ENCODE assay signal across 13 cellular contexts in genomic region chr4:4477796-4478195, GRCh38.
"Had no signal": no experiment of that assay in that cellular context is flagged by ENCODE, and none has a peak within 500 bp of the region (broad histone marks: within the 10 kb centered on the region; RNA-seq: fewer than 3 reads in every experiment).

No MANE protein-coding gene starts in this region.

- H3K4me1 ChIP-seq: foreskin keratinocyte had no signal

- H3K36me3 ChIP-seq: thoracic aorta had no signal

- H3K27ac Mint-ChIP-seq: dendritic cell treated with granulocyte-macrophage colony-stimulating factor and Interleukin-4, amounts not matched to agents 40 ng/mL and 50 ng/mL, for 4 days had no signal

- H3K4me3 ChIP-seq: thoracic aorta had no signal

- H3K27me3 ChIP-seq: foreskin keratinocyte had no signal

- H3K9me3 ChIP-seq: thoracic aorta had no signal

- H3K27me3 Mint-ChIP-seq: central memory CD8-positive, alpha-beta T cell; dendritic cell treated with granulocyte-macrophage colony-stimulating factor and Interleukin-4, amounts not matched to agents 40 ng/mL and 50 ng/mL, for 4 days; stimulated activated naive CD8-positive, alpha-beta T cell treated with anti-CD3 and anti-CD28 coated beads, Interleukin-15, amount 100 ng/mL, for 72 hours had no signal

- H3K27ac ChIP-seq: foreskin keratinocyte, thoracic aorta had no signal

- DNase-seq: activated naive CD4-positive, alpha-beta T cell treated with anti-CD3 and anti-CD28 coated beads, Interleukin-2, amount 50 U/mL, for 16 hours; activated T-cell treated with anti-CD3 and anti-CD28 coated beads, Interleukin-2, amount 50 U/mL, for 1 hour; foreskin keratinocyte; head of caudate nucleus; left ventricle myocardium superior; mesenchymal stem cell; stimulated activated CD4-positive, alpha-beta T cell treated with anti-CD3 and anti-CD28 coated beads, Interleukin-4, amount 100 ng/mL, for 24 hours; stimulated activated naive CD8-positive, alpha-beta T cell treated with anti-CD3 and anti-CD28 coated beads, Interleukin-15, amount 100 ng/mL, for 72 hours had no signal

- ATAC-seq: activated CD4-positive, CD25-positive, alpha-beta regulatory T cell treated with anti-CD3 and anti-CD28 coated beads, Interleukin-2, amount 50 U/mL, for 24 hours; foreskin keratinocyte; left ventricle myocardium superior; stimulated activated naive CD8-positive, alpha-beta T cell treated with anti-CD3 and anti-CD28 coated beads, Interleukin-15, amount 100 ng/mL, for 72 hours had no signal

- H3K36me3 Mint-ChIP-seq: brain had no signal

- H3K4me3 Mint-ChIP-seq: brain; central memory CD8-positive, alpha-beta T cell; dendritic cell treated with granulocyte-macrophage colony-stimulating factor and Interleukin-4, amounts not matched to agents 40 ng/mL and 50 ng/mL, for 4 days; stimulated activated naive CD8-positive, alpha-beta T cell treated with anti-CD3 and anti-CD28 coated beads, Interleukin-15, amount 100 ng/mL, for 72 hours had no signal

- H3K9me3 Mint-ChIP-seq: brain; central memory CD8-positive, alpha-beta T cell; dendritic cell treated with granulocyte-macrophage colony-stimulating factor and Interleukin-4, amounts not matched to agents 40 ng/mL and 50 ng/mL, for 4 days; stimulated activated naive CD8-positive, alpha-beta T cell treated with anti-CD3 and anti-CD28 coated beads, Interleukin-15, amount 100 ng/mL, for 72 hours had no signal
